8 cellular contexts compared by ENCODE assay signal in genomic region chr6:89638320-89639195, GRCh38.
DNase-seq lines count a peak whose midpoint lies in the region; ATAC-seq, FAIRE-seq and TF ChIP-seq lines count a peak whose summit lies in the region.

Gene LYRM2, minus strand, starts transcription at chr6:89638747. Its CDS starts 31 bp downstream, at chr6:89638716.

- DNase-seq in AG09319 (ENCODE audit: extremely low read depth, low read depth) (peak; percentile 76), NCI-H446 (lab: John Stamatoyannopoulos, UW) (peak; percentile 79 to 89)
- peak; percentile 87 for DNase-seq in activated CD4-positive, CD25-positive, alpha-beta regulatory T cell treated with anti-CD3 and anti-CD28 coated beads, Interleukin-2, amount 50 U/mL, for 16 hours (ENCODE audit: low read depth, low spot score)
- peak; percentile 86 to 88 for DNase-seq in central memory CD8-positive, alpha-beta T cell (ENCODE audit: low spot score in 2 of 2)
- DNase-seq in stimulated activated CD4-positive, alpha-beta T cell treated with anti-CD3 and anti-CD28 coated beads, Interleukin-12 subunit alpha, Interleukin-12 subunit beta, amount 100 ng/mL, for 4 hours: peak; percentile 88

- H3K27me3 Mint-ChIP-seq in central memory CD8-positive, alpha-beta T cell: no peaks in the 10 kb centered on the region

- no peaks in the 10 kb centered on the region for H3K9me3 Mint-ChIP-seq in central memory CD8-positive, alpha-beta T cell

- peak; percentile 5 for TF ChIP-seq CTCF in AG09319 (IDR thresholded peaks at IDR 0.05; ENCODE audit: low read depth, low read length)

- FAIRE-seq in islet of Langerhans (lab: Jason Lieb, UNC): peak; percentile 30

- H3K4me1 Mint-ChIP-seq in central memory CD8-positive, alpha-beta T cell: peaks cover 23% of the 10 kb centered on the region

- peak; percentile 98 for ATAC-seq in GM19025 (IDR thresholded peaks at IDR 0.05; ENCODE audit: low read depth, unreplicated experiment)
- ATAC-seq in HG03342 (IDR thresholded peaks at IDR 0.05; ENCODE audit: unreplicated experiment): peak; percentile 98
- peak; percentile 97 for ATAC-seq in central memory CD8-positive, alpha-beta T cell (replicated peaks; ENCODE audit: extremely low read depth, poor library complexity, severe bottlenecking)

- peak within 1 kb of the TSS; percentile 94 for H3K4me3 Mint-ChIP-seq in central memory CD8-positive, alpha-beta T cell

- H3K36me3 Mint-ChIP-seq in central memory CD8-positive, alpha-beta T cell (ENCODE audit: insufficient read depth): peaks cover 31% of the 10 kb centered on the region

- H3K27ac Mint-ChIP-seq in central memory CD8-positive, alpha-beta T cell (ENCODE audit: low read depth): peak within 1 kb of the TSS; percentile 99

Comparison
In these comparisons a context has a peak if more than half of its experiments do, and no peak if none do; other contexts are left out.
1. Peak in every context shown above with its lines: DNase-seq and ATAC-seq.